Comparison of ENCODE assay signal across 17 cellular contexts in the genomic region with DNA sequence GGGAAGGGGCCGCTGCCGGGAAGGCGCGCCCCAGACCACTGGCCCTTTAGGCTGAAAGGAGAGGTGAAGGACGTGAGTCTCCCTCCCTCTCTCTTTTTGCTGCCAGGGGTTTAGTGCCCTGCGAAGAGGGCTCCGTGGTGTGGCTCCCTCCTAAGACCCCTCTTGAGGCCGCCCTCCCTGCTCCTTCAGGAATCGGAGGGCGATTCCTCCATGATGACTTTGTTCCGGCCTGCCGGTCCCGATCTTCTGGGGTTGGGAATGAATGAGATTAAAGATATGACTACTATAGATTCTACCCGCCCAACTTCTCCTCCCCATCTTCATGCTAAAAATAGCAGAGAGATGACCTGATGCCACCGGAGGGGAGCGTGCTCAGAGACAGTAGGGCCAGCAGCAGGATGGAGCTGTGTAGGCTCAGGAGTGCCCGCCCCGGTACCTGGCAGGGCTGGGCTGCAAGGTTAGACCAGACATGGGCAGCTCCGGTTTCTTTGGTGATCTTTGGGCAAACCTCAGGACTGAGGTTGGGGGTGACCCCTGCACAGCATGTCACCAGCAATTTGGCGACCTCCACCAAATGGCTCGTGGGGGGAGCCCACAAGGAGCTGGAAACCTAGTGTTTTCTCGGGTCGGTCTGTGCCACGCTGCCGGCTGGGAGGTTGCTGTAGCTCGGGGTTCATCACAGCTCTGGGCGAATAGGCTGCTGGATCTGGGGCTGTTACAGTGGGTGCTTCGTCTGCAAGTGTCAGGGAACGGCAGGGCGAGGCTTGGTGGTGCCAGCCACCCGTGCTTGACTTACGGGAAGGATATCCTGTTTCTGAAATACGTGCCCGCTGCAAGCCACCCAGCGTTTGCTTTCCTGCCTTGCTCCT. TPM values are rescaled to one million over a fixed set of nuclear protein-coding genes. Genes with fewer than 3 reads are reported as not detected.
DNase-seq lines count a peak whose midpoint lies in the region; ATAC-seq and TF ChIP-seq lines count a peak whose summit lies in the region.
"Had no signal": no experiment of that assay in that cellular context is flagged by ENCODE, and none has a peak within 500 bp of the region (broad histone marks: within the 10 kb centered on the region; RNA-seq: fewer than 3 reads in every experiment).

No MANE protein-coding gene starts in this region.

- H3K27me3 Mint-ChIP-seq in nephron progenitor cell (ENCODE audit: low read depth, poor library complexity), result peaks cover 88% of the 10 kb centered on the region

- peaks cover 8% of the 10 kb centered on the region for H3K4me1 Mint-ChIP-seq in nephron progenitor cell
- no peaks in the 10 kb centered on the region for H3K4me1 Mint-ChIP-seq in stimulated activated effector memory CD8-positive, alpha-beta T cell treated with anti-CD3 and anti-CD28 coated beads, Interleukin-12 subunit alpha, Interleukin-12 subunit beta, amount 100 ng/mL, for 72 hours

- peak overlapping the region; percentile 34 for H3K4me3 Mint-ChIP-seq in nephron progenitor cell
- no peak overlapping the region for H3K4me3 Mint-ChIP-seq in stimulated activated effector memory CD8-positive, alpha-beta T cell treated with anti-CD3 and anti-CD28 coated beads, Interleukin-12 subunit alpha, Interleukin-12 subunit beta, amount 100 ng/mL, for 72 hours
- H3K4me3 Mint-ChIP-seq: memory B cell had no signal

- H3K27me3 ChIP-seq in esophagus squamous epithelium, result peaks cover 9 to 70% (median 11%) of the 10 kb centered on the region in 4 donors
- H3K27me3 ChIP-seq: pancreas, testis had no signal

- no peaks in the 10 kb centered on the region for H3K9me3 ChIP-seq in esophagus squamous epithelium
- H3K9me3 ChIP-seq: pancreas, testis had no signal

- no peak for TF ChIP-seq POLR2A in esophagus squamous epithelium (IDR thresholded peaks at IDR 0.05)

- 44 to 71% methylated on average over 18 to 21 of the region's 35 CpGs for WGBS in esophagus squamous epithelium, 2 donors
- 48% methylated on average over 35 of the region's 35 CpGs for WGBS in urinary bladder

- H3K4me1 ChIP-seq in esophagus squamous epithelium (peaks cover 17 to 40% (median 17%) of the 10 kb centered on the region in 3 donors), urinary bladder (ENCODE audit: insufficient read depth) (no peaks in the 10 kb centered on the region)

- H3K36me3 ChIP-seq in esophagus squamous epithelium (no peaks in the 10 kb centered on the region), urinary bladder (ENCODE audit: insufficient read depth) (no peaks in the 10 kb centered on the region)
- H3K36me3 ChIP-seq: pancreas had no signal

- peak overlapping the region; percentile 26 to 68 (median 42) for H3K4me3 ChIP-seq in esophagus squamous epithelium
- H3K4me3 ChIP-seq in urinary bladder (ENCODE audit: low read depth, low read length), result peak overlapping the region; percentile 46

- H3K27ac Mint-ChIP-seq in nephron progenitor cell, result no peak overlapping the region
- H3K27ac Mint-ChIP-seq in stimulated activated effector memory CD8-positive, alpha-beta T cell treated with anti-CD3 and anti-CD28 coated beads, Interleukin-12 subunit alpha, Interleukin-12 subunit beta, amount 100 ng/mL, for 72 hours, result no peak overlapping the region
- H3K27ac Mint-ChIP-seq: CD4-positive, CD25-positive, alpha-beta regulatory T cell; memory B cell had no signal

- H3K36me3 Mint-ChIP-seq in nephron progenitor cell (ENCODE audit: low read depth), result no peaks in the 10 kb centered on the region
- H3K36me3 Mint-ChIP-seq in stimulated activated effector memory CD8-positive, alpha-beta T cell treated with anti-CD3 and anti-CD28 coated beads, Interleukin-12 subunit alpha, Interleukin-12 subunit beta, amount 100 ng/mL, for 72 hours, result no peaks in the 10 kb centered on the region
- H3K36me3 Mint-ChIP-seq: CD4-positive, CD25-positive, alpha-beta regulatory T cell; memory B cell had no signal

- TF ChIP-seq CTCF in esophagus squamous epithelium (IDR thresholded peaks at IDR 0.05) (no peak), nephron progenitor cell (IDR thresholded peaks at IDR 0.05) (no peak)

- peak; percentile 7 for DNase-seq in NCI-H2171 treated with DMSO at 0.1 percent for 48 hours (lab: John Stamatoyannopoulos, UW)
- DNase-seq in NCI-H2171 (lab: John Stamatoyannopoulos, UW), result no peak
- DNase-seq in esophagus squamous epithelium (lab: John Stamatoyannopoulos, UW), result no peak
- no peak for DNase-seq in nephron progenitor cell
- DNase-seq in stimulated activated effector memory CD8-positive, alpha-beta T cell treated with anti-CD3 and anti-CD28 coated beads, Interleukin-12 subunit alpha, Interleukin-12 subunit beta, amount 100 ng/mL, for 72 hours (ENCODE audit: low spot score in 2 of 2), result no peak
- DNase-seq: 8988T; activated CD4-positive, alpha-beta T cell treated with anti-CD3 and anti-CD28 coated beads, Interleukin-2, amount 50 U/mL, for 4 hours; CD4-positive, CD25-positive, alpha-beta regulatory T cell; NCI-H2029 treated with DMSO at 0.1 percent for 48 hours; stimulated activated CD4-positive, alpha-beta T cell treated with anti-CD3 and anti-CD28 coated beads, Interleukin-12 subunit alpha, Interleukin-12 subunit beta, amount 100 ng/mL, for 4 hours; testis had no signal

- intact Hi-C loops in esophagus squamous epithelium (cut with DNase I), result loop anchor here (5.0 kb wide), 1 partner anchor 323 kb away; no protein-coding TSS in a partner anchor

- H3K27ac ChIP-seq in esophagus squamous epithelium (no peak overlapping the region), urinary bladder (ENCODE audit: low read depth) (no peak overlapping the region)
- H3K27ac ChIP-seq: pancreas, testis had no signal

- ATAC-seq in GM18502 (IDR thresholded peaks at IDR 0.05; ENCODE audit: poor library complexity, unreplicated experiment) (no peak), SK-N-SH treated with all-trans-retinoic acid at 6 μM for 48 hours (no peak)
- no peak for ATAC-seq in stimulated activated effector memory CD8-positive, alpha-beta T cell treated with anti-CD3 and anti-CD28 coated beads, Interleukin-12 subunit alpha, Interleukin-12 subunit beta, amount 100 ng/mL, for 72 hours
- ATAC-seq: esophagus mucosa, pancreas had no signal

- H3K9me3 Mint-ChIP-seq in nephron progenitor cell, result no peaks in the 10 kb centered on the region
- no peaks in the 10 kb centered on the region for H3K9me3 Mint-ChIP-seq in stimulated activated effector memory CD8-positive, alpha-beta T cell treated with anti-CD3 and anti-CD28 coated beads, Interleukin-12 subunit alpha, Interleukin-12 subunit beta, amount 100 ng/mL, for 72 hours

TF ChIP-seq in SK-N-SH treated with all-trans-retinoic acid at 6 μM for 48 hours, 23 proteins besides CTCF, POLR2A, EP300 and RAD21:
- no peak for TF ChIP-seq ZNF565 (CRISPR knock-in tag; conservative IDR thresholded peaks at IDR 0.05; ENCODE audit: low read depth)
- TF ChIP-seq CSRNP3 (CRISPR knock-in tag; IDR thresholded peaks at IDR 0.05), result no peak
- no peak for TF ChIP-seq CSDC2 (CRISPR knock-in tag; IDR thresholded peaks at IDR 0.05)

RNA-seq across cellular contexts. Expression of gene OLFM1, which starts 1.7 kb away (rescaled TPM):
- total RNA-seq in esophagus squamous epithelium, result 10 to 100 TPM in 2 of 4 donors, 1 to 10 TPM in 1, under 1 TPM in 1; 0.64 to 17.5 (median 10.9) TPM
- 21.8 TPM for total RNA-seq in urinary bladder
- polyA plus RNA-seq in urinary bladder, result 45.7 TPM
- total RNA-seq: CD4-positive, CD25-positive, alpha-beta regulatory T cell had no signal
- polyA plus RNA-seq: CD4-positive, CD25-positive, alpha-beta regulatory T cell had no signal
